8 cellular contexts compared by ENCODE assay signal in genomic region chr12:104050436-104050835, GRCh38. TPM values are rescaled to one million over a fixed set of nuclear protein-coding genes. Genes with fewer than 3 reads are reported as not detected.
DNase-seq lines count a peak whose midpoint lies in the region; ATAC-seq, FAIRE-seq and TF ChIP-seq lines count a peak whose summit lies in the region.

No MANE protein-coding gene starts in this region.

- 0 to 30% methylated on average over 3 of the region's 3 CpGs for WGBS in gastroesophageal sphincter (ENCODE audit: low coverage in 1 of 2), 2 donors

- TF ChIP-seq EP300 in gastroesophageal sphincter (IDR thresholded peaks at IDR 0.05) = no peak

- H3K36me3 ChIP-seq in BLaER1 = no peaks in the 10 kb centered on the region
- H3K36me3 ChIP-seq in SJSA1 = no peaks in the 10 kb centered on the region
- no peaks in the 10 kb centered on the region for H3K36me3 ChIP-seq in gastroesophageal sphincter
- no peaks in the 10 kb centered on the region for H3K36me3 ChIP-seq in rectal smooth muscle tissue (ENCODE audit: control insufficient read depth, insufficient read depth, low read length)

- no peaks in the 10 kb centered on the region for H4K20me1 ChIP-seq in BLaER1

- H3K9me3 ChIP-seq in BLaER1 = no peaks in the 10 kb centered on the region
- no peaks in the 10 kb centered on the region for H3K9me3 ChIP-seq in SJSA1 (replicated peaks)
- no peaks in the 10 kb centered on the region for H3K9me3 ChIP-seq in gastroesophageal sphincter

- DNase-seq in SJSA1 (ENCODE audit: low read depth in 1 of 2, low spot score in 2 of 2) = peak in 1 of 2 experiments; percentile 25
- no peak for DNase-seq in H54 (ENCODE audit: insufficient read length, low spot score)
- no peak for DNase-seq in CD1c-positive myeloid dendritic cell (ENCODE audit: extremely low spot score)

- H3K9ac ChIP-seq in BLaER1 (no peak overlapping the region), rectal smooth muscle tissue (ENCODE audit: low read length) (no peak overlapping the region)

- FAIRE-seq in H54 (lab: Jason Lieb, UNC) = no peak

- TF ChIP-seq CTCF in gastroesophageal sphincter (IDR thresholded peaks at IDR 0.05) = no peak

- peaks cover 9% of the 10 kb centered on the region for H3K4me1 ChIP-seq in BLaER1
- peaks cover 21% of the 10 kb centered on the region for H3K4me1 ChIP-seq in SJSA1 (replicated peaks)
- peaks cover 0 to 47% (median 9%) of the 10 kb centered on the region in 3 donors for H3K4me1 ChIP-seq in gastroesophageal sphincter
- H3K4me1 ChIP-seq in rectal smooth muscle tissue (ENCODE audit: control insufficient read depth, insufficient read depth, low read length) = peaks cover 19% of the 10 kb centered on the region

- peak overlapping the region; percentile 48 for H3K4me2 ChIP-seq in BLaER1

- no peak for ATAC-seq in gastroesophageal sphincter
- ATAC-seq in GM18873 (IDR thresholded peaks at IDR 0.05; ENCODE audit: low FRiP score, unreplicated experiment) = no peak
- no peak for ATAC-seq in GM18868 (IDR thresholded peaks at IDR 0.05; ENCODE audit: unreplicated experiment)

- H3K27me3 ChIP-seq in BLaER1 (peaks cover 14% of the 10 kb centered on the region), SJSA1 (replicated peaks) (no peaks in the 10 kb centered on the region), gastroesophageal sphincter (no peaks in the 10 kb centered on the region), rectal smooth muscle tissue (ENCODE audit: control insufficient read depth, insufficient read depth, low read length) (no peaks in the 10 kb centered on the region)

- no peak for TF ChIP-seq POLR2A in gastroesophageal sphincter (IDR thresholded peaks at IDR 0.05)
- TF ChIP-seq POLR2A in H54 (IDR thresholded peaks at IDR 0.05; ENCODE audit: low read depth, low read length) = no peak

- H3K27ac ChIP-seq in BLaER1 = no peak overlapping the region
- peak overlapping the region; percentile 50 for H3K27ac ChIP-seq in SJSA1
- peak overlapping the region in 3 of 4 donors; percentile 80 to 82 (median 81) for H3K27ac ChIP-seq in gastroesophageal sphincter
- H3K27ac ChIP-seq in rectal smooth muscle tissue (ENCODE audit: low read depth, low read length) = peak overlapping the region; percentile 81

- H3K4me3 ChIP-seq in BLaER1 (no peak overlapping the region), SJSA1 (peak overlapping the region; percentile 50), gastroesophageal sphincter (peak overlapping the region; percentile 28 to 54), rectal smooth muscle tissue (ENCODE audit: low read length) (peak overlapping the region; percentile 65)

RNA-seq across cellular contexts. Expression of gene GLT8D2, which starts 0.4 kb away (rescaled TPM):
- total RNA-seq in SJSA1 (2014; rRNA removed; shearing (Covaris generic)) = 40.1 and 47.6 TPM in 2 replicates
- 10 to 100 TPM in 3 of 4 donors, 1 to 10 TPM in 1; 6.9 to 20.2 (median 14.2) TPM for total RNA-seq in gastroesophageal sphincter

RNA-seq across cellular contexts. Expression of gene HCFC2, which starts 13.9 kb away (rescaled TPM):
- 27.0 and 29.8 TPM in 2 replicates for total RNA-seq in SJSA1 (2014; rRNA removed; shearing (Covaris generic))
- 10 to 100 TPM; 29.0 to 54.5 (median 36.1) TPM for total RNA-seq in gastroesophageal sphincter
